In the genomic region with DNA sequence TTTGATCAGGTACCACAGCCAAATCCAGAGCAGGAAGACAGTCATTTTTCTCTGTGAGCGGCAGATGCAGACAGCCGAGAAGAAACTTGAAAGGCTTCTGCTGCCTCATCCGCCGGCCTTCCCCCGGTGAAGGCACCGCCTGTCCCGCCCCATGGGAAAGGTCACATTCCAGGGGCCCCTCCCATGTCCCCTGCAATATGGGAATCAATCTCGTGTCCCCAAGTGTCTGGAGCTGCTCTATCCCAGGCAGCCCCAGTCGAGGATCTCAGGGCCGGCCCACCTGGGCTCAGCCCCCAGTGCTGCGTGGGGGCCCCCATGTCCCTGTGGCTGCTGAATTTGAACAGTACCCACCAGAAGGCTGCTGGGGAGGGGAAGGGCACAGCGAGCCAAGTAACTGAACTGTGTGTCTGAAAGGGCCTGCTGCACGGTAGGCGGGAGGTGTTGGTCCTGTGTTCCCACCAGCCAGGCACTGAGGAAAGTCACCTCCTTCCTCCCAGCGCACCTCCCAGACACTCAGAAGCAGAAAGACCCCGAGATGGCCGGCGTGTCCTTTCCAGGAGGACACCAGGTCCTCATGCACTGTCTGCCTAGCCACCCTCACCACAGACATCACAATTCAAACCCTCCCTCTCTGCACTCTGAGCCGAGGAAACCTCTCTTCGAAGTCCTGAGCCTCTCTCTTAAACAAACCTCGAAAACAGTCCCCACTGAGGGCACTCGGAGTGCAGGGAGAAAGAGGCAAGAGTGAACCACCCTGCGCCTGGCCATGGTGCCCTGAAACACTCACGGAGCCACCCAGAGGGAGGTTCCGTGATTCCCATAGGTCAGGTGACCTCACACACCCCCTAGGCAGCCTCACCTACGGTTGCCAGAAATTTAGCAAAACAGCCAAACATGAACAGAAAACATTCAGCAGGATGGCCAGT, we compare ENCODE assay signal across 25 cellular contexts.
"Had no signal": no experiment of that assay in that cellular context is flagged by ENCODE, and none has a peak within 500 bp of the region (broad histone marks: within the 10 kb centered on the region; RNA-seq: fewer than 3 reads in every experiment).

No MANE protein-coding gene starts in this region.

- ATAC-seq: activated T-cell treated with anti-CD3 and anti-CD28 coated beads, Interleukin-2, amount 50 U/mL, for 4 hours; left colon; T-helper 17 cell had no signal

- H3K9me3 Mint-ChIP-seq: activated B cell treated with CpG ODN at 0.5 μM for 24 hours; activated T-cell treated with anti-CD3 and anti-CD28 coated beads, Interleukin-2, amount 50 U/mL, for 4 hours; brain; dendritic cell treated with granulocyte-macrophage colony-stimulating factor and Interleukin-4, amounts not matched to agents 40 ng/mL and 50 ng/mL, for 4 days; nephron had no signal

- H3K4me3 Mint-ChIP-seq: activated B cell treated with CpG ODN at 0.5 μM for 24 hours; activated T-cell treated with anti-CD3 and anti-CD28 coated beads, Interleukin-2, amount 50 U/mL, for 4 hours; brain; dendritic cell treated with granulocyte-macrophage colony-stimulating factor and Interleukin-4, amounts not matched to agents 40 ng/mL and 50 ng/mL, for 4 days; nephron; T-helper 17 cell had no signal

- H3K4me2 ChIP-seq: smooth muscle cell had no signal

- H3K36me3 ChIP-seq: esophagus muscularis mucosa, lower lobe of right lung, sigmoid colon, upper lobe of left lung had no signal

- FAIRE-seq: endothelial cell of umbilical vein, frontal cortex, islet of Langerhans had no signal

- H3K27ac Mint-ChIP-seq: activated B cell treated with CpG ODN at 0.5 μM for 24 hours; dendritic cell treated with granulocyte-macrophage colony-stimulating factor and Interleukin-4, amounts not matched to agents 40 ng/mL and 50 ng/mL, for 4 days; nephron; T-helper 17 cell had no signal

- H3K9me3 ChIP-seq: esophagus muscularis mucosa, lower lobe of right lung, sigmoid colon, upper lobe of left lung had no signal

- H3K27me3 ChIP-seq: esophagus muscularis mucosa, sigmoid colon, upper lobe of left lung had no signal

- H3K4me1 ChIP-seq: lower lobe of right lung, sigmoid colon, upper lobe of left lung had no signal

- H3K4me1 Mint-ChIP-seq: activated B cell treated with CpG ODN at 0.5 μM for 24 hours had no signal

- H3K4me3 ChIP-seq: esophagus muscularis mucosa, lower lobe of right lung, sigmoid colon, smooth muscle cell, upper lobe of left lung had no signal

- H3K27ac ChIP-seq: esophagus muscularis mucosa, lower lobe of right lung, sigmoid colon, upper lobe of left lung had no signal

- H3K27me3 Mint-ChIP-seq: activated B cell treated with CpG ODN at 0.5 μM for 24 hours; dendritic cell treated with granulocyte-macrophage colony-stimulating factor and Interleukin-4, amounts not matched to agents 40 ng/mL and 50 ng/mL, for 4 days; T-helper 17 cell had no signal

- DNase-seq: activated B cell treated with CpG ODN at 0.5 μM for 24 hours; activated CD4-positive, alpha-beta T cell treated with anti-CD3 and anti-CD28 coated beads for 4 hours; activated CD4-positive, alpha-beta T cell treated with anti-CD3 and anti-CD28 coated beads, Interleukin-2, amount 50 U/mL, for 48 hours; activated CD8-positive, alpha-beta memory T cell treated with anti-CD3 and anti-CD28 coated beads, Interleukin-2, amount 50 U/mL, for 48 hours; activated naive CD4-positive, alpha-beta T cell treated with anti-CD3 and anti-CD28 coated beads, Interleukin-2, amount 50 U/mL, for 16 hours; activated T-cell treated with anti-CD3 and anti-CD28 coated beads, Interleukin-2, amount 50 U/mL, for 4 hours; caudate nucleus; effector CD4-positive, alpha-beta T cell; hypothalamus; left colon; lower lobe of right lung; occipital lobe; sigmoid colon; stimulated activated CD4-positive, alpha-beta T cell treated with anti-CD3 and anti-CD28 coated beads, Interleukin-4, amount 100 ng/mL, for 1 hour; stimulated activated naive CD4-positive, alpha-beta T cell treated with Interleukin-2 at 50 U/mL for 16 hours; T-helper 17 cell; upper lobe of left lung had no signal

- H3K36me3 Mint-ChIP-seq: brain had no signal
